ENCODE assay signal across 31 cellular contexts in the genomic region with DNA sequence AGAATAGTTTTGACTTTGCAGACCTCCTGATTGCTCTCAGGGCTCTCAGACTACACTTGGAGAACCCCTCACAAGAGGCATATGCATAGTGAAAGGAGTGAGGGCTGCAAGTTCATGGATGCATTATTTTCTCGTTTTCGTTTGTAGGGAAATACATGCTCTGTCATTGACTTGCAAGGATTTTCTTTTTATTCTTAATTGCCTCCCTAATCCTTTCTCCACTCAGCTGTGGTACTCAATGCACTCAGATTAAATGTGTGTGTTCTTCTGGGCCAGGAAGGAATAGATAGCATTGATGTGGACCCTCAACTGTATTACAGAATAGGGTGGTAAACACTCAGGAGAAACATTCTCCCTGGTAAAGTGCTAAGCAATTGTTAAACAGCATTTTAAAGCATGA.
"Had no signal": no experiment of that assay in that cellular context is flagged by ENCODE, and none has a peak within 500 bp of the region (broad histone marks: within the 10 kb centered on the region; RNA-seq: fewer than 3 reads in every experiment).

No MANE protein-coding gene starts in this region.

- H3K4me3 ChIP-seq: adrenal gland, ascending aorta, body of pancreas, breast epithelium, cardiac muscle cell had no signal

- DNase-seq: activated effector memory CD4-positive, alpha-beta T cell treated with anti-CD3 and anti-CD28 coated beads, Interleukin-2, amount 50 U/mL, for 16 hours; activated effector memory CD4-positive, alpha-beta T cell treated with Interleukin-2 at 50 U/mL for 16 hours; activated gamma-delta T cell; activated gamma-delta T cell treated with Interleukin-2 at 50 U/mL for 16 hours; activated naive CD4-positive, alpha-beta T cell; activated naive CD4-positive, alpha-beta T cell treated with anti-CD3 and anti-CD28 coated beads for 36 hours; activated naive CD4-positive, alpha-beta T cell treated with anti-CD3 and anti-CD28 coated beads, Interleukin-2, amount 10 ng/mL, durations not matched to agents 7 days and 5 days; activated naive CD4-positive, alpha-beta T cell treated with anti-CD3 and anti-CD28 coated beads, Interleukin-2, amount 50 U/mL, for 16 hours; activated naive CD4-positive, alpha-beta T cell treated with Interleukin-2 at 50 U/mL for 16 hours; activated naive CD8-positive, alpha-beta T cell treated with anti-CD3 and anti-CD28 coated beads for 36 hours; activated naive CD8-positive, alpha-beta T cell treated with anti-CD3 and anti-CD28 coated beads, Interleukin-2, amount 10 ng/mL, durations not matched to agents 7 days and 5 days; activated naive CD8-positive, alpha-beta T cell treated with anti-CD3 and anti-CD28 coated beads, Interleukin-2, amount 50 U/mL, for 24 hours; activated T-cell treated with anti-CD3 and anti-CD28 coated beads, Interleukin-2, amount 50 U/mL, for 4 hours; activated T-cell treated with anti-CD3 and anti-CD28 coated beads, Interleukin-2, amount 50 U/mL, for 48 hours; activated T-cell treated with anti-CD3 and anti-CD28 coated beads, Interleukin-2, amount 50 U/mL, for 72 hours; adrenal gland; amniotic stem cell; amygdala; anterior cingulate cortex; aorta; body of pancreas; brain microvascular endothelial cell; caudate nucleus; central memory CD4-positive, alpha-beta T cell; cerebellar nuclear complex had no signal

- H3K4me1 ChIP-seq: adrenal gland, breast epithelium had no signal

- FAIRE-seq: astrocyte, bronchial epithelial cell, colon had no signal

- H3K36me3 ChIP-seq: adrenal gland, ascending aorta, brain microvascular endothelial cell, breast epithelium, cardiac muscle cell had no signal

- H3K27me3 ChIP-seq: adrenal gland, ascending aorta, body of pancreas, brain microvascular endothelial cell, breast epithelium, cardiac muscle cell had no signal

- H3K9me3 ChIP-seq: adrenal gland, ascending aorta, body of pancreas, breast epithelium had no signal
